Comparison of ENCODE assay signal across 16 cellular contexts in genomic region chr2:131045925-131046579, GRCh38. TPM values are rescaled to one million over a fixed set of nuclear protein-coding genes. Genes with fewer than 3 reads are reported as not detected.
DNase-seq lines count a peak whose midpoint lies in the region; ATAC-seq, FAIRE-seq and TF ChIP-seq lines count a peak whose summit lies in the region.
"Had no signal": no experiment of that assay in that cellular context is flagged by ENCODE, and none has a peak within 500 bp of the region (broad histone marks: within the 10 kb centered on the region; RNA-seq: fewer than 3 reads in every experiment).

No MANE protein-coding gene starts in this region.

- no peaks in the 10 kb centered on the region for H3K9me3 Mint-ChIP-seq in activated naive CD4-positive, alpha-beta T cell treated with anti-CD3 and anti-CD28 coated beads, Interleukin-2, amount 50 U/mL, for 24 hours
- H3K9me3 Mint-ChIP-seq in activated naive CD4-positive, alpha-beta T cell treated with anti-CD3 and anti-CD28 coated beads for 36 hours = no peaks in the 10 kb centered on the region
- H3K9me3 Mint-ChIP-seq in WTC11 = no peaks in the 10 kb centered on the region
- H3K9me3 Mint-ChIP-seq in stimulated activated effector memory CD8-positive, alpha-beta T cell treated with anti-CD3 and anti-CD28 coated beads, Interleukin-12 subunit alpha, Interleukin-12 subunit beta, amount 100 ng/mL, for 72 hours = no peaks in the 10 kb centered on the region
- no peaks in the 10 kb centered on the region for H3K9me3 Mint-ChIP-seq in CD8-positive, alpha-beta T cell
- H3K9me3 Mint-ChIP-seq: activated CD4-positive, alpha-beta memory T cell treated with anti-CD3 and anti-CD28 coated beads for 36 hours had no signal

- H3K9ac ChIP-seq in HepG2 (ENCODE audit: insufficient read depth, low read depth, low read length) = no peak overlapping the region

- no peak overlapping the region for H3K4me2 ChIP-seq in HepG2 (ENCODE audit: low read depth, low read length)

- no peak for TF ChIP-seq EP300 in HepG2 (IDR thresholded peaks at IDR 0.05; ENCODE audit: low read depth in 2 of 2, low read length in 2 of 2)
- no peak for TF ChIP-seq EP300 in HepG2 (CRISPR knock-in tag; IDR thresholded peaks at IDR 0.05; ENCODE audit: borderline replicate concordance)

- BruUV-seq in HepG2 (replicated peaks; lab: Mats Ljungman, UMichigan) = no TSS peak

- ATAC-seq in WTC11 (no peak), HepG2 (peak; percentile 8)
- ATAC-seq in stimulated activated effector memory CD8-positive, alpha-beta T cell treated with anti-CD3 and anti-CD28 coated beads, Interleukin-12 subunit alpha, Interleukin-12 subunit beta, amount 100 ng/mL, for 72 hours = no peak
- no peak for ATAC-seq in CD8-positive, alpha-beta T cell

- no peak overlapping the region for H3K4me3 ChIP-seq in HepG2 (replicated peaks in 1 of 3; ENCODE audit: insufficient read depth in 1 of 3, low read depth in 2 of 3, low read length in 3 of 3)
- H3K4me3 ChIP-seq in CD8-positive, alpha-beta T cell (ENCODE audit: low read depth, low read length) = no peak overlapping the region
- H3K4me3 ChIP-seq: esophagus squamous epithelium had no signal

- peaks cover 17% of the 10 kb centered on the region for H3K4me1 Mint-ChIP-seq in activated naive CD4-positive, alpha-beta T cell treated with anti-CD3 and anti-CD28 coated beads, Interleukin-2, amount 50 U/mL, for 24 hours
- H3K4me1 Mint-ChIP-seq in activated naive CD4-positive, alpha-beta T cell treated with anti-CD3 and anti-CD28 coated beads for 36 hours (ENCODE audit: low read depth) = peaks cover 12% of the 10 kb centered on the region
- H3K4me1 Mint-ChIP-seq in WTC11 = peaks cover 9% of the 10 kb centered on the region
- H3K4me1 Mint-ChIP-seq in stimulated activated effector memory CD8-positive, alpha-beta T cell treated with anti-CD3 and anti-CD28 coated beads, Interleukin-12 subunit alpha, Interleukin-12 subunit beta, amount 100 ng/mL, for 72 hours = peaks cover 9% of the 10 kb centered on the region
- peaks cover 23% of the 10 kb centered on the region for H3K4me1 Mint-ChIP-seq in CD8-positive, alpha-beta T cell (ENCODE audit: low read depth)

- H3K4me3 Mint-ChIP-seq in activated naive CD4-positive, alpha-beta T cell treated with anti-CD3 and anti-CD28 coated beads, Interleukin-2, amount 50 U/mL, for 24 hours = no peak overlapping the region
- no peak overlapping the region for H3K4me3 Mint-ChIP-seq in activated naive CD4-positive, alpha-beta T cell treated with anti-CD3 and anti-CD28 coated beads for 36 hours
- no peak overlapping the region for H3K4me3 Mint-ChIP-seq in WTC11
- H3K4me3 Mint-ChIP-seq in stimulated activated effector memory CD8-positive, alpha-beta T cell treated with anti-CD3 and anti-CD28 coated beads, Interleukin-12 subunit alpha, Interleukin-12 subunit beta, amount 100 ng/mL, for 72 hours = no peak overlapping the region
- no peak overlapping the region for H3K4me3 Mint-ChIP-seq in CD8-positive, alpha-beta T cell
- H3K4me3 Mint-ChIP-seq: activated CD4-positive, alpha-beta memory T cell treated with anti-CD3 and anti-CD28 coated beads for 36 hours had no signal

- peak overlapping the region; percentile 17 for H3K27ac Mint-ChIP-seq in activated naive CD4-positive, alpha-beta T cell treated with anti-CD3 and anti-CD28 coated beads, Interleukin-2, amount 50 U/mL, for 24 hours
- no peak overlapping the region for H3K27ac Mint-ChIP-seq in activated naive CD4-positive, alpha-beta T cell treated with anti-CD3 and anti-CD28 coated beads for 36 hours
- H3K27ac Mint-ChIP-seq in WTC11 = peak overlapping the region; percentile 55
- peak overlapping the region; percentile 78 for H3K27ac Mint-ChIP-seq in stimulated activated effector memory CD8-positive, alpha-beta T cell treated with anti-CD3 and anti-CD28 coated beads, Interleukin-12 subunit alpha, Interleukin-12 subunit beta, amount 100 ng/mL, for 72 hours
- no peak overlapping the region for H3K27ac Mint-ChIP-seq in CD8-positive, alpha-beta T cell
- H3K27ac Mint-ChIP-seq: activated CD4-positive, alpha-beta memory T cell treated with anti-CD3 and anti-CD28 coated beads for 36 hours had no signal

- H3K9me3 ChIP-seq in HepG2 (ENCODE audit: low read length) = no peaks in the 10 kb centered on the region
- no peaks in the 10 kb centered on the region for H3K9me3 ChIP-seq in CD8-positive, alpha-beta T cell (ENCODE audit: low read length)
- H3K9me3 ChIP-seq: esophagus squamous epithelium had no signal

- H3K36me3 Mint-ChIP-seq in activated naive CD4-positive, alpha-beta T cell treated with anti-CD3 and anti-CD28 coated beads, Interleukin-2, amount 50 U/mL, for 24 hours = peaks cover 6% of the 10 kb centered on the region
- H3K36me3 Mint-ChIP-seq in activated naive CD4-positive, alpha-beta T cell treated with anti-CD3 and anti-CD28 coated beads for 36 hours (ENCODE audit: low read depth) = peaks cover 15% of the 10 kb centered on the region
- H3K36me3 Mint-ChIP-seq in WTC11 = peaks cover 36% of the 10 kb centered on the region
- peaks cover 52% of the 10 kb centered on the region for H3K36me3 Mint-ChIP-seq in stimulated activated effector memory CD8-positive, alpha-beta T cell treated with anti-CD3 and anti-CD28 coated beads, Interleukin-12 subunit alpha, Interleukin-12 subunit beta, amount 100 ng/mL, for 72 hours
- H3K36me3 Mint-ChIP-seq in CD8-positive, alpha-beta T cell = peaks cover 45% of the 10 kb centered on the region

- no peak for TF ChIP-seq RAD21 in HepG2 (CRISPR knock-in tag; IDR thresholded peaks at IDR 0.05)

- TF ChIP-seq POLR2A in HepG2 (IDR thresholded peaks at IDR 0.05; ENCODE audit: insufficient read depth in 1 of 2, low read depth in 2 of 2, low read length in 2 of 2) = no peak

- peaks cover 29 to 43% of the 10 kb centered on the region in 2 experiments for H3K36me3 ChIP-seq in HepG2 (replicated peaks in 1 of 2; ENCODE audit: control insufficient read depth in 1 of 2, insufficient read depth in 2 of 2, low read length in 2 of 2)
- H3K36me3 ChIP-seq in CD8-positive, alpha-beta T cell (ENCODE audit: insufficient read depth, low read length) = peaks cover 12% of the 10 kb centered on the region

- H4K20me1 ChIP-seq in HepG2 (ENCODE audit: insufficient read depth, low read length) = peaks cover 1% of the 10 kb centered on the region

- CTCF ChIA-PET in activated naive CD4-positive, alpha-beta T cell treated with anti-CD3 and anti-CD28 coated beads for 36 hours (lab: Charles Lee) = no interaction called here
- CTCF ChIA-PET in WTC11 (lab: Charles Lee) (no interaction called here), HepG2 (lab: Yijun Ruan, JAX; ENCODE audit: low intra/inter-chr PET ratio, low total read pairs) (no interaction called here)
- CTCF ChIA-PET in CD8-positive, alpha-beta T cell (lab: Charles Lee) = no interaction called here

- no peaks in the 10 kb centered on the region for H3K27me3 ChIP-seq in HepG2 (ENCODE audit: control insufficient read depth in 1 of 2, insufficient read depth in 2 of 2, low read length in 2 of 2)
- no peaks in the 10 kb centered on the region for H3K27me3 ChIP-seq in CD8-positive, alpha-beta T cell (ENCODE audit: insufficient read depth, low read length)
- H3K27me3 ChIP-seq: esophagus squamous epithelium had no signal

- WGBS in HepG2 (ENCODE audit: low lambda C conversion rate) = over 99% methylated on average over 21 of the region's 23 CpGs

- no peak overlapping the region for H3K27ac ChIP-seq in HepG2 (ENCODE audit: extremely low read length, insufficient read depth, low read length)
- H3K27ac ChIP-seq in CD8-positive, alpha-beta T cell (ENCODE audit: low read depth, low read length) = no peak overlapping the region
- H3K27ac ChIP-seq: esophagus squamous epithelium, VCaP had no signal

- DNase-seq in activated naive CD4-positive, alpha-beta T cell treated with anti-CD3 and anti-CD28 coated beads for 36 hours = no peak
- DNase-seq in WTC11 (ENCODE audit: low spot score) (no peak), HepG2 (ENCODE audit: low spot score) (no peak), SW 1271 (lab: John Stamatoyannopoulos, UW) (no peak), NCI-H2227 treated with DMSO at 0.1 percent for 48 hours (lab: John Stamatoyannopoulos, UW) (no peak)
- no peak for DNase-seq in stimulated activated effector memory CD8-positive, alpha-beta T cell treated with anti-CD3 and anti-CD28 coated beads, Interleukin-12 subunit alpha, Interleukin-12 subunit beta, amount 100 ng/mL, for 72 hours (ENCODE audit: low spot score in 2 of 2)
- no peak for DNase-seq in CD8-positive, alpha-beta T cell
- DNase-seq: activated CD4-positive, alpha-beta memory T cell treated with anti-CD3 and anti-CD28 coated beads for 36 hours; activated T-cell treated with anti-CD3 and anti-CD28 coated beads, Interleukin-2, amount 50 U/mL, for 48 hours; esophagus squamous epithelium; MV-4-11; NCI-H1930; T-helper 1 cell had no signal

- no peaks in the 10 kb centered on the region for H3K27me3 Mint-ChIP-seq in activated naive CD4-positive, alpha-beta T cell treated with anti-CD3 and anti-CD28 coated beads, Interleukin-2, amount 50 U/mL, for 24 hours
- peaks cover 1% of the 10 kb centered on the region for H3K27me3 Mint-ChIP-seq in activated naive CD4-positive, alpha-beta T cell treated with anti-CD3 and anti-CD28 coated beads for 36 hours (ENCODE audit: low read depth)
- H3K27me3 Mint-ChIP-seq in WTC11 (ENCODE audit: low read depth) = no peaks in the 10 kb centered on the region
- H3K27me3 Mint-ChIP-seq in CD8-positive, alpha-beta T cell (ENCODE audit: low read depth) = no peaks in the 10 kb centered on the region
- H3K27me3 Mint-ChIP-seq: activated CD4-positive, alpha-beta memory T cell treated with anti-CD3 and anti-CD28 coated beads for 36 hours had no signal

- no peak overlapping the region for H2AFZ ChIP-seq in HepG2 (ENCODE audit: low read length)

- no peaks in the 10 kb centered on the region for H3K79me2 ChIP-seq in HepG2 (ENCODE audit: insufficient read depth, low read length)

- in situ Hi-C loops in HepG2 (cut with HindIII; ENCODE audit: extremely low pct_ligation_motif_present, low pct_unique_long_range_greater_than_20kb) = no loop called here

- TF ChIP-seq CTCF in WTC11 (IDR thresholded peaks at IDR 0.05) = no peak
- no peak for TF ChIP-seq CTCF in HepG2 (CRISPR knock-in tag; IDR thresholded peaks at IDR 0.05)
- TF ChIP-seq CTCF in CD8-positive, alpha-beta T cell (IDR thresholded peaks at IDR 0.05) = no peak

- POLR2A ChIA-PET in WTC11 (lab: Charles Lee) = no interaction called here
- POLR2A ChIA-PET in HepG2 (lab: Yijun Ruan, JAX) = no interaction called here
- POLR2A ChIA-PET in CD8-positive, alpha-beta T cell (lab: Charles Lee) = no interaction called here

- intact Hi-C loops in activated naive CD4-positive, alpha-beta T cell treated with anti-CD3 and anti-CD28 coated beads for 36 hours (cut with micrococcal nuclease) = no loop called here
- intact Hi-C loops in HepG2 (cut with micrococcal nuclease; ENCODE audit: unreplicated experiment) = no loop called here
- intact Hi-C loops in CD8-positive, alpha-beta T cell (cut with DNase I, micrococcal nuclease) = no loop called here

- no peak for FAIRE-seq in HepG2 (lab: Jason Lieb, UNC)
- FAIRE-seq: GM18507 had no signal

- no peaks in the 10 kb centered on the region for H3K4me1 ChIP-seq in HepG2 (ENCODE audit: insufficient read depth, low read length)
- peaks cover 16% of the 10 kb centered on the region for H3K4me1 ChIP-seq in CD8-positive, alpha-beta T cell (ENCODE audit: insufficient read depth, low read length)

RNA-seq across cellular contexts. Expression of gene FAM168B, which starts 47.2 kb away (rescaled TPM):
- 10 to 100 TPM; 52.7 to 55.0 TPM for total RNA-seq in activated naive CD4-positive, alpha-beta T cell treated with anti-CD3 and anti-CD28 coated beads for 36 hours
- total RNA-seq in WTC11 (2021) (63.9 to 74.9 TPM (median 68.7 TPM) in 3 replicates), HepG2 (2016; rRNA removed; fragmentation: Illumina TruSeq; extraction: Trizol) (63.7 and 64.5 TPM in 2 replicates)
- total RNA-seq in HepG2 (2016; cell fraction: cytosol; rRNA removed; fragmentation: Illumina TruSeq; extraction: Trizol; ENCODE audit: low read depth) = 5.2 and 5.9 TPM in 2 replicates
- total RNA-seq in HepG2 (2016; cell fraction: insoluble cytoplasmic fraction; rRNA removed; fragmentation: Illumina TruSeq; extraction: Trizol) = 54.8 and 65.4 TPM in 2 replicates
- total RNA-seq in HepG2 (2016; cell fraction: membrane; rRNA removed; fragmentation: Illumina TruSeq; extraction: Trizol) = 19.1 and 22.7 TPM in 2 replicates
- total RNA-seq in HepG2 (2016; cell fraction: nucleus; rRNA removed; fragmentation: Illumina TruSeq; extraction: Trizol) = 38.5 and 42.2 TPM in 2 replicates
- 113 and 127 TPM in 2 replicates for polyA plus RNA-seq in HepG2 (2011; rRNA removed)
- 82.0 and 115 TPM in 2 replicates for polyA plus RNA-seq in HepG2 (2011; cell fraction: cytosol; rRNA removed)
- polyA plus RNA-seq in HepG2 (2011; cell fraction: nucleus; rRNA removed) = 115 and 127 TPM in 2 replicates
- 63.9 and 65.2 TPM in 2 replicates for polyA plus RNA-seq in HepG2 (2012)
- 3.6 and 4.4 TPM in 2 replicates for polyA plus RNA-seq in HepG2 (2016; cell fraction: cytosol; fragmentation: Illumina TruSeq; extraction: Trizol; ENCODE audit: low read depth)
- polyA plus RNA-seq in HepG2 (2016; cell fraction: insoluble cytoplasmic fraction; fragmentation: Illumina TruSeq; extraction: Trizol; ENCODE audit: low read depth) = 63.7 and 70.4 TPM in 2 replicates
- 10.7 and 10.9 TPM in 2 replicates for polyA plus RNA-seq in HepG2 (2016; cell fraction: membrane; fragmentation: Illumina TruSeq; extraction: Trizol; ENCODE audit: low read depth)
- polyA plus RNA-seq in HepG2 (2016; cell fraction: nucleus; fragmentation: Illumina TruSeq; extraction: Trizol; ENCODE audit: insufficient read depth, low read depth) = 58.6 and 63.4 TPM in 2 replicates
- 146 and 269 TPM in 2 replicates for polyA minus RNA-seq in HepG2 (2011; rRNA and poly(A)+ RNA removed; ENCODE audit: low replicate concordance)
- polyA minus RNA-seq in HepG2 (2011; cell fraction: cytosol; rRNA and poly(A)+ RNA removed) = 63.9 and 69.7 TPM in 2 replicates
- polyA minus RNA-seq in HepG2 (2011; cell fraction: nucleus; rRNA and poly(A)+ RNA removed) = 31.0 and 31.8 TPM in 2 replicates
- total RNA-seq in CD8-positive, alpha-beta T cell = 10 to 100 TPM; 87.3 to 91.7 TPM

RNA-seq across cellular contexts. Expression of gene PLEKHB2, which starts 59.1 kb away (rescaled TPM):
- 10 to 100 TPM; 43.4 to 43.9 TPM for total RNA-seq in activated naive CD4-positive, alpha-beta T cell treated with anti-CD3 and anti-CD28 coated beads for 36 hours
- 62.1 to 65.6 TPM (median 63.1 TPM) in 3 replicates for total RNA-seq in WTC11 (2021)
- total RNA-seq in HepG2 (2016; rRNA removed; fragmentation: Illumina TruSeq; extraction: Trizol) = 78.9 and 110 TPM in 2 replicates
- total RNA-seq in HepG2 (2016; cell fraction: cytosol; rRNA removed; fragmentation: Illumina TruSeq; extraction: Trizol; ENCODE audit: low read depth) = 5.7 and 5.8 TPM in 2 replicates
- total RNA-seq in HepG2 (2016; cell fraction: insoluble cytoplasmic fraction; rRNA removed; fragmentation: Illumina TruSeq; extraction: Trizol) = 79.4 and 115 TPM in 2 replicates
- total RNA-seq in HepG2 (2016; cell fraction: membrane; rRNA removed; fragmentation: Illumina TruSeq; extraction: Trizol) = 23.2 and 24.7 TPM in 2 replicates
- 42.5 and 48.0 TPM in 2 replicates for total RNA-seq in HepG2 (2016; cell fraction: nucleus; rRNA removed; fragmentation: Illumina TruSeq; extraction: Trizol)
- 61.5 and 73.0 TPM in 2 replicates for polyA plus RNA-seq in HepG2 (2011; rRNA removed)
- polyA plus RNA-seq in HepG2 (2011; cell fraction: cytosol; rRNA removed) = 65.3 and 72.4 TPM in 2 replicates
- 45.0 and 54.5 TPM in 2 replicates for polyA plus RNA-seq in HepG2 (2011; cell fraction: nucleus; rRNA removed)
- 45.1 and 56.7 TPM in 2 replicates for polyA plus RNA-seq in HepG2 (2012)
- 3.1 TPM in 2 replicates for polyA plus RNA-seq in HepG2 (2016; cell fraction: cytosol; fragmentation: Illumina TruSeq; extraction: Trizol; ENCODE audit: low read depth)
- polyA plus RNA-seq in HepG2 (2016; cell fraction: insoluble cytoplasmic fraction; fragmentation: Illumina TruSeq; extraction: Trizol; ENCODE audit: low read depth) = 88.2 and 92.6 TPM in 2 replicates
- polyA plus RNA-seq in HepG2 (2016; cell fraction: membrane; fragmentation: Illumina TruSeq; extraction: Trizol; ENCODE audit: low read depth) = 9.5 and 11.4 TPM in 2 replicates
- polyA plus RNA-seq in HepG2 (2016; cell fraction: nucleus; fragmentation: Illumina TruSeq; extraction: Trizol; ENCODE audit: insufficient read depth, low read depth) = 55.3 and 58.5 TPM in 2 replicates
- polyA minus RNA-seq in HepG2 (2011; rRNA and poly(A)+ RNA removed; ENCODE audit: low replicate concordance) = 79.4 and 118 TPM in 2 replicates
- polyA minus RNA-seq in HepG2 (2011; cell fraction: cytosol; rRNA and poly(A)+ RNA removed) = 62.2 and 79.1 TPM in 2 replicates
- polyA minus RNA-seq in HepG2 (2011; cell fraction: nucleus; rRNA and poly(A)+ RNA removed) = 51.4 and 56.7 TPM in 2 replicates
- 10 to 100 TPM; 89.8 to 90.1 TPM for total RNA-seq in CD8-positive, alpha-beta T cell

Comparison
In these comparisons a context has a peak if more than half of its experiments do, and no peak if none do; other contexts are left out.
1. H3K27ac Mint-ChIP-seq: peak in activated naive CD4-positive, alpha-beta T cell treated with anti-CD3 and anti-CD28 coated beads, Interleukin-2, amount 50 U/mL, for 24 hours (single experiment), WTC11 (single experiment) and stimulated activated effector memory CD8-positive, alpha-beta T cell treated with anti-CD3 and anti-CD28 coated beads, Interleukin-12 subunit alpha, Interleukin-12 subunit beta, amount 100 ng/mL, for 72 hours (single experiment); none in activated naive CD4-positive, alpha-beta T cell treated with anti-CD3 and anti-CD28 coated beads for 36 hours (single experiment) and CD8-positive, alpha-beta T cell (single experiment).